22 cellular contexts compared by ENCODE assay signal in genomic region chr5:53819482-53819881, GRCh38.
"Had no signal": no experiment of that assay in that cellular context is flagged by ENCODE, and none has a peak within 500 bp of the region (broad histone marks: within the 10 kb centered on the region; RNA-seq: fewer than 3 reads in every experiment).

No MANE protein-coding gene starts in this region.

- H3K4me3 Mint-ChIP-seq: activated naive CD8-positive, alpha-beta T cell treated with anti-CD3 and anti-CD28 coated beads, Interleukin-2, amount 10 ng/mL, durations not matched to agents 7 days and 5 days; brain; central memory CD8-positive, alpha-beta T cell; memory B cell; natural killer cell; stimulated activated naive CD8-positive, alpha-beta T cell treated with anti-CD3 and anti-CD28 coated beads, Interleukin-15, Interleukin-2, amounts not matched to agents 100 ng/mL and 50 ng/mL, for 24 hours had no signal

- H3K9me3 Mint-ChIP-seq: activated naive CD8-positive, alpha-beta T cell treated with anti-CD3 and anti-CD28 coated beads, Interleukin-2, amount 10 ng/mL, durations not matched to agents 7 days and 5 days; brain; central memory CD8-positive, alpha-beta T cell; memory B cell; natural killer cell; stimulated activated naive CD8-positive, alpha-beta T cell treated with anti-CD3 and anti-CD28 coated beads, Interleukin-15, Interleukin-2, amounts not matched to agents 100 ng/mL and 50 ng/mL, for 24 hours had no signal

- H3K27me3 Mint-ChIP-seq: brain, progenitor cell of endocrine pancreas had no signal

- H3K36me3 Mint-ChIP-seq: activated naive CD8-positive, alpha-beta T cell treated with anti-CD3 and anti-CD28 coated beads, Interleukin-2, amount 10 ng/mL, durations not matched to agents 7 days and 5 days; brain; memory B cell; natural killer cell had no signal

- H3K4me3 ChIP-seq: coronary artery, esophagus muscularis mucosa, right atrium auricular region, skin epidermis, upper lobe of left lung had no signal

- H3K27ac Mint-ChIP-seq: activated naive CD8-positive, alpha-beta T cell treated with anti-CD3 and anti-CD28 coated beads, Interleukin-2, amount 10 ng/mL, durations not matched to agents 7 days and 5 days; brain; memory B cell; natural killer cell; progenitor cell of endocrine pancreas; stimulated activated naive CD8-positive, alpha-beta T cell treated with anti-CD3 and anti-CD28 coated beads, Interleukin-15, Interleukin-2, amounts not matched to agents 100 ng/mL and 50 ng/mL, for 24 hours had no signal

- ATAC-seq: left ventricle myocardium superior, natural killer cell had no signal

- DNase-seq: activated CD4-positive, alpha-beta T cell treated with anti-CD3 and anti-CD28 coated beads for 1 hour; activated CD4-positive, alpha-beta T cell treated with anti-CD3 and anti-CD28 coated beads, Interleukin-2, amount 50 U/mL, for 4 hours; activated naive CD4-positive, alpha-beta T cell; activated naive CD8-positive, alpha-beta T cell treated with anti-CD3 and anti-CD28 coated beads, Interleukin-2, amount 10 ng/mL, durations not matched to agents 7 days and 5 days; activated T-cell treated with anti-CD3 and anti-CD28 coated beads for 4 hours; hippocampal formation; kidney glomerular epithelial cell; left ventricle myocardium superior; natural killer cell; occipital lobe; stimulated activated CD4-positive, alpha-beta T cell treated with anti-CD3 and anti-CD28 coated beads, Interleukin-4, amount 100 ng/mL, for 24 hours; upper lobe of left lung had no signal

- H3K36me3 ChIP-seq: esophagus muscularis mucosa, right atrium auricular region, upper lobe of left lung had no signal

- H3K9me3 ChIP-seq: esophagus muscularis mucosa, right atrium auricular region, upper lobe of left lung had no signal

- H3K4me1 Mint-ChIP-seq: activated naive CD8-positive, alpha-beta T cell treated with anti-CD3 and anti-CD28 coated beads, Interleukin-2, amount 10 ng/mL, durations not matched to agents 7 days and 5 days; brain; central memory CD8-positive, alpha-beta T cell; memory B cell; natural killer cell had no signal

- H3K27ac ChIP-seq: coronary artery, esophagus muscularis mucosa, right atrium auricular region, skin epidermis, upper lobe of left lung, VCaP had no signal

- H3K27me3 ChIP-seq: esophagus muscularis mucosa, right atrium auricular region, upper lobe of left lung had no signal

- H3K4me1 ChIP-seq: esophagus muscularis mucosa, right atrium auricular region, upper lobe of left lung had no signal
